In the genomic region with DNA sequence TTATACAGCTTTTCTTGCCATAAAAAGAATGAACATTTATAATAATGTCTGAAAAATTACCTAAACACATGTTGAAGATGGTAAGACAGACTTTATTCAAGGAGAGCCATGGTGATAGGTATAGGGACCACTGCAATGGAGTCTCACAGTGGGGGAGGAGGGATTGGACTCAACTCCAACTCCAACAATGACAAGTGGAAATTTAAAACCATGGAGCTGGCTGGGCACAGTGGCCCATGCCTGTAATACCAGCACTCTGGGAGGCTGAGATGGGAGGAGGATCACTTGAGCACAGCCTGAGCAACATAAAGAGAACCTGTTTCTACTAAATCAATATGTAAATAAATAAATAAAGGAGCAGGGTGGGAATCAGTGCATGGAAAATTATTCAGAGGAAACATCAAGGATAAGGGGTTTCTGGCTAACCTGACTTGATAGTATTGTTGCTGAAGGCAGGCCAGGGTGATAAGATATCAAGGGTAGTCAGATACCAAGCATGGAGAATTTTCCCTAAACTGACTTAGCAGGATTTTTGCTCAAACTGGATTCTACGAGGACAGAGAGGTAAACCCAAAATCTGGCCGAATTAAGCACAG, we compare ENCODE assay signal across 21 cellular contexts. TPM values are rescaled to one million over a fixed set of nuclear protein-coding genes. Genes with fewer than 3 reads are reported as not detected.
DNase-seq lines count a peak whose midpoint lies in the region; ATAC-seq and TF ChIP-seq lines count a peak whose summit lies in the region.
"Had no signal": no experiment of that assay in that cellular context is flagged by ENCODE, and none has a peak within 500 bp of the region (broad histone marks: within the 10 kb centered on the region; RNA-seq: fewer than 3 reads in every experiment).

No MANE protein-coding gene starts in this region.

- no peaks in the 10 kb centered on the region for H3K36me3 Mint-ChIP-seq in activated CD8-positive, alpha-beta T cell treated with anti-CD3 and anti-CD28 coated beads for 36 hours (ENCODE audit: low read depth)
- H3K36me3 Mint-ChIP-seq: T-cell had no signal

- WGBS in GM23248 (ENCODE audit: low coverage in 1 of 2, low lambda C conversion rate in 2 of 2, missing lambda C conversion rate in 2 of 2), 2 experiments, result 43 to 58% methylated on average over 2 of the region's 2 CpGs
- no CpG with 5 or more reads among the region's 2 CpGs for WGBS in mesendoderm (ENCODE audit: extremely low coverage, insufficient coverage, low lambda C conversion rate)

- H3K4ac ChIP-seq in mesendoderm (ENCODE audit: low read depth, low read length), result no peak overlapping the region

- DNase-seq in GM23248 (no peak), NCI-H2029 (lab: John Stamatoyannopoulos, UW) (peak; percentile 7), NCI-H510A treated with DMSO at 0.1 percent for 48 hours (lab: John Stamatoyannopoulos, UW) (peak; percentile 28), mesendoderm (peak; percentile 51), T-helper 2 cell (no peak)
- no peak for DNase-seq in activated CD8-positive, alpha-beta T cell treated with anti-CD3 and anti-CD28 coated beads for 36 hours
- DNase-seq: Calu3; GOT3; Kasumi-1; NCI-H1105; NCI-H1436 treated with DMSO at 0.1 percent for 48 hours; NCI-H187 treated with DMSO at 0.1 percent for 48 hours; NCI-H526; NCI-H82; NK-92 treated with Interleukin-12 subunit alpha and Interleukin-12 subunit beta, amount 100 ng/mL, for 24 hours; PC-3; T-cell had no signal

- intact Hi-C loops in activated CD8-positive, alpha-beta T cell treated with anti-CD3 and anti-CD28 coated beads for 36 hours (cut with micrococcal nuclease), result no loop called here

- H3K18ac ChIP-seq in mesendoderm (ENCODE audit: low read length), result no peak overlapping the region

- H3K79me2 ChIP-seq in GM23248 (ENCODE audit: insufficient read depth), result no peaks in the 10 kb centered on the region
- no peaks in the 10 kb centered on the region for H3K79me2 ChIP-seq in mesendoderm (ENCODE audit: control insufficient read depth, insufficient read depth, low read length)

- H3K4me3 ChIP-seq in GM23248 (no peak overlapping the region), mesendoderm (ENCODE audit: low read length) (no peak overlapping the region)
- H3K4me3 ChIP-seq: SJSA1 had no signal

- no peak overlapping the region for H2BK120ac ChIP-seq in mesendoderm (ENCODE audit: low read depth, low read length)

- ATAC-seq in HG03442 (IDR thresholded peaks at IDR 0.05; ENCODE audit: unreplicated experiment), result no peak
- ATAC-seq in activated CD8-positive, alpha-beta T cell treated with anti-CD3 and anti-CD28 coated beads for 36 hours, result no peak
- ATAC-seq: HCT116, HepG2, PC-3, T-cell had no signal

- H2BK5ac ChIP-seq in mesendoderm (ENCODE audit: low read length), result no peak overlapping the region

- H2BK15ac ChIP-seq in mesendoderm (replicated peaks; ENCODE audit: low read depth), result no peak overlapping the region

- H3K9me3 Mint-ChIP-seq in activated CD8-positive, alpha-beta T cell treated with anti-CD3 and anti-CD28 coated beads for 36 hours, result no peaks in the 10 kb centered on the region
- H3K9me3 Mint-ChIP-seq: T-cell had no signal

- H3K56ac ChIP-seq in mesendoderm (ENCODE audit: low read length), result no peak overlapping the region

- H3K27me3 ChIP-seq in GM23248 (replicated peaks; ENCODE audit: insufficient read depth), result no peaks in the 10 kb centered on the region
- no peaks in the 10 kb centered on the region for H3K27me3 ChIP-seq in mesendoderm (ENCODE audit: insufficient read depth, low read length, poor library complexity)
- H3K27me3 ChIP-seq: SJSA1 had no signal

- H3K9ac ChIP-seq in GM23248 (no peak overlapping the region), mesendoderm (ENCODE audit: low read length) (no peak overlapping the region)

- H4K20me1 ChIP-seq in GM23248 (ENCODE audit: insufficient read depth), result no peaks in the 10 kb centered on the region

- H3K23ac ChIP-seq in mesendoderm (ENCODE audit: low read length), result no peak overlapping the region

- H2AK5ac ChIP-seq in mesendoderm (ENCODE audit: low read length), result no peak overlapping the region

- peak overlapping the region; percentile 5; the same call in 1 of the 2 replicates for H2AFZ ChIP-seq in GM23248

- CTCF ChIA-PET in activated CD8-positive, alpha-beta T cell treated with anti-CD3 and anti-CD28 coated beads for 36 hours (lab: Charles Lee), result interaction anchor here (1.0 to 1.2 kb wide), 2 partner anchors 64 to 281 kb away, joined by 3 read pairs; no protein-coding TSS in a partner anchor

- H3K4me3 Mint-ChIP-seq in activated CD8-positive, alpha-beta T cell treated with anti-CD3 and anti-CD28 coated beads for 36 hours, result no peak overlapping the region
- H3K4me3 Mint-ChIP-seq: T-cell had no signal

- H3K4me1 ChIP-seq in GM23248 (ENCODE audit: insufficient read depth) (no peaks in the 10 kb centered on the region), mesendoderm (ENCODE audit: control insufficient read depth, low read depth, low read length) (no peaks in the 10 kb centered on the region)
- H3K4me1 ChIP-seq: SJSA1 had no signal

- H3K4me2 ChIP-seq in GM23248 (ENCODE audit: unreplicated experiment) (no peak overlapping the region), mesendoderm (ENCODE audit: low read length) (no peak overlapping the region)

- H4K8ac ChIP-seq in mesendoderm (ENCODE audit: low read depth, low read length), result no peak overlapping the region

- POLR2A ChIA-PET in activated CD8-positive, alpha-beta T cell treated with anti-CD3 and anti-CD28 coated beads for 36 hours (lab: Charles Lee), result interaction anchor here (0.8 kb wide), 1 partner anchor 47 kb away, joined by 4 read pairs; no protein-coding TSS in a partner anchor

- no peak for TF ChIP-seq CTCF in activated CD8-positive, alpha-beta T cell treated with anti-CD3 and anti-CD28 coated beads for 36 hours (IDR thresholded peaks at IDR 0.05)

- H4K5ac ChIP-seq in mesendoderm (ENCODE audit: low read length), result no peak overlapping the region

- no peaks in the 10 kb centered on the region for H3K27me3 Mint-ChIP-seq in activated CD8-positive, alpha-beta T cell treated with anti-CD3 and anti-CD28 coated beads for 36 hours
- H3K27me3 Mint-ChIP-seq: T-cell had no signal

- H3K79me1 ChIP-seq in mesendoderm (ENCODE audit: low read length), result no peaks in the 10 kb centered on the region

- H3K36me3 ChIP-seq in GM23248 (ENCODE audit: low read depth) (no peaks in the 10 kb centered on the region), mesendoderm (ENCODE audit: control insufficient read depth, insufficient read depth, low read length) (no peaks in the 10 kb centered on the region)
- H3K36me3 ChIP-seq: SJSA1 had no signal

- H3K9me2 ChIP-seq in GM23248 (ENCODE audit: insufficient read depth), result no peaks in the 10 kb centered on the region

- no peaks in the 10 kb centered on the region for H3K4me1 Mint-ChIP-seq in activated CD8-positive, alpha-beta T cell treated with anti-CD3 and anti-CD28 coated beads for 36 hours (ENCODE audit: low read depth)
- H3K4me1 Mint-ChIP-seq: T-cell had no signal

- no peaks in the 10 kb centered on the region for H3K9me3 ChIP-seq in GM23248 (ENCODE audit: low read depth)
- H3K9me3 ChIP-seq: SJSA1 had no signal

- H3F3A ChIP-seq in GM23248 (ENCODE audit: insufficient read depth), result no peaks in the 10 kb centered on the region

- no peak overlapping the region for H3K27ac Mint-ChIP-seq in activated CD8-positive, alpha-beta T cell treated with anti-CD3 and anti-CD28 coated beads for 36 hours
- H3K27ac Mint-ChIP-seq: T-cell had no signal

- in situ Hi-C loops in GM23248 (cut with MboI), result no loop called here

- H3K27ac ChIP-seq in GM23248 (no peak overlapping the region), mesendoderm (ENCODE audit: low read depth, low read length) (no peak overlapping the region)
- H3K27ac ChIP-seq: SJSA1 had no signal

RNA-seq across cellular contexts. Expression of a gene that starts 19.5 kb away (rescaled TPM):
- 37.3 and 37.9 TPM in 2 replicates for total RNA-seq in GM23248 (2014; rRNA removed; shearing (Covaris generic))
- polyA plus RNA-seq in GM23248 (2016; fragmentation: Nextera tagmentation; extraction: Ambion mirVana), result 41.9 and 45.0 TPM in 2 replicates
- 22.8 TPM for polyA plus RNA-seq in mesendoderm (2013, experiment 1 of 2)
- polyA plus RNA-seq in mesendoderm (2013, experiment 2 of 2), result 23.2 TPM
- 10 to 100 TPM; 29.9 to 31.0 TPM for total RNA-seq in activated CD8-positive, alpha-beta T cell treated with anti-CD3 and anti-CD28 coated beads for 36 hours

RNA-seq across cellular contexts. Expression of a gene that starts 46.6 kb away (rescaled TPM):
- total RNA-seq in GM23248 (2014; rRNA removed; shearing (Covaris generic)), result 29.5 and 57.7 TPM in 2 replicates
- polyA plus RNA-seq in GM23248 (2016; fragmentation: Nextera tagmentation; extraction: Ambion mirVana), result 30.9 and 34.0 TPM in 2 replicates
- polyA plus RNA-seq in mesendoderm (2013, experiment 1 of 2), result 30.9 TPM
- 32.3 TPM for polyA plus RNA-seq in mesendoderm (2013, experiment 2 of 2)
- 10 to 100 TPM; 17.1 to 18.3 TPM for total RNA-seq in activated CD8-positive, alpha-beta T cell treated with anti-CD3 and anti-CD28 coated beads for 36 hours

Comparison
In these comparisons a context has a peak if more than half of its experiments do, and no peak if none do; other contexts are left out.
1. DNase-seq: peak in NCI-H2029 (single experiment), NCI-H510A treated with DMSO at 0.1 percent for 48 hours (single experiment) and mesendoderm (single experiment); none in GM23248 (single experiment), activated CD8-positive, alpha-beta T cell treated with anti-CD3 and anti-CD28 coated beads for 36 hours (single experiment) and T-helper 2 cell (0 of 5).